2 cellular contexts compared by ENCODE assay signal in genomic region chr4:83782591-83782990, GRCh38.
TF ChIP-seq lines count a peak whose summit lies in the region.

No MANE protein-coding gene starts in this region.

TF ChIP-seq in H1, 55 proteins besides CTCF, POLR2A, EP300 and RAD21:
- no peak for TF ChIP-seq ATF2 (IDR thresholded peaks at IDR 0.05; ENCODE audit: low read length)
- TF ChIP-seq CEBPB (IDR thresholded peaks at IDR 0.05; ENCODE audit: low read depth, low read length) = no peak
- TF ChIP-seq KDM5A (IDR thresholded peaks at IDR 0.05; ENCODE audit: low read length) = no peak
- no peak for TF ChIP-seq GTF2F1 (IDR thresholded peaks at IDR 0.05; ENCODE audit: borderline replicate concordance, low read depth, low read length)
- TF ChIP-seq MAFK (IDR thresholded peaks at IDR 0.05; ENCODE audit: low read depth, low read length) = no peak
- TF ChIP-seq ASH2L (IDR thresholded peaks at IDR 0.05; ENCODE audit: low read length) = no peak

TF ChIP-seq in WTC11, 78 proteins besides CTCF, POLR2A, EP300 and RAD21 (continued from another document):
- TF ChIP-seq, protein P1, sequence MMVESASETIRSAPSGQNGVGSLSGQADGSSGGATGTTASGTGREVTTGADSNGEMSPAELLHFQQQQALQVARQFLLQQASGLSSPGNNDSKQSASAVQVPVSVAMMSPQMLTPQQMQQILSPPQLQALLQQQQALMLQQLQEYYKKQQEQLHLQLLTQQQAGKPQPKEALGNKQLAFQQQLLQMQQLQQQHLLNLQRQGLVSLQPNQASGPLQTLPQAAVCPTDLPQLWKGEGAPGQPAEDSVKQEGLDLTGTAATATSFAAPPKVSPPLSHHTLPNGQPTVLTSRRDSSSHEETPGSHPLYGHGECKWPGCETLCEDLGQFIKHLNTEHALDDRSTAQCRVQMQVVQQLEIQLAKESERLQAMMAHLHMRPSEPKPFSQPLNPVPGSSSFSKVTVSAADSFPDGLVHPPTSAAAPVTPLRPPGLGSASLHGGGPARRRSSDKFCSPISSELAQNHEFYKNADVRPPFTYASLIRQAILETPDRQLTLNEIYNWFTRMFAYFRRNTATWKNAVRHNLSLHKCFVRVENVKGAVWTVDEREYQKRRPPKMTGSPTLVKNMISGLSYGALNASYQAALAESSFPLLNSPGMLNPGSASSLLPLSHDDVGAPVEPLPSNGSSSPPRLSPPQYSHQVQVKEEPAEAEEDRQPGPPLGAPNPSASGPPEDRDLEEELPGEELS (CRISPR knock-in tag; IDR thresholded peaks at IDR 0.05) = no peak
- no peak for TF ChIP-seq SP1 (CRISPR knock-in tag; conservative IDR thresholded peaks at IDR 0.05)
